9 cellular contexts compared by ENCODE assay signal in the genomic region with DNA sequence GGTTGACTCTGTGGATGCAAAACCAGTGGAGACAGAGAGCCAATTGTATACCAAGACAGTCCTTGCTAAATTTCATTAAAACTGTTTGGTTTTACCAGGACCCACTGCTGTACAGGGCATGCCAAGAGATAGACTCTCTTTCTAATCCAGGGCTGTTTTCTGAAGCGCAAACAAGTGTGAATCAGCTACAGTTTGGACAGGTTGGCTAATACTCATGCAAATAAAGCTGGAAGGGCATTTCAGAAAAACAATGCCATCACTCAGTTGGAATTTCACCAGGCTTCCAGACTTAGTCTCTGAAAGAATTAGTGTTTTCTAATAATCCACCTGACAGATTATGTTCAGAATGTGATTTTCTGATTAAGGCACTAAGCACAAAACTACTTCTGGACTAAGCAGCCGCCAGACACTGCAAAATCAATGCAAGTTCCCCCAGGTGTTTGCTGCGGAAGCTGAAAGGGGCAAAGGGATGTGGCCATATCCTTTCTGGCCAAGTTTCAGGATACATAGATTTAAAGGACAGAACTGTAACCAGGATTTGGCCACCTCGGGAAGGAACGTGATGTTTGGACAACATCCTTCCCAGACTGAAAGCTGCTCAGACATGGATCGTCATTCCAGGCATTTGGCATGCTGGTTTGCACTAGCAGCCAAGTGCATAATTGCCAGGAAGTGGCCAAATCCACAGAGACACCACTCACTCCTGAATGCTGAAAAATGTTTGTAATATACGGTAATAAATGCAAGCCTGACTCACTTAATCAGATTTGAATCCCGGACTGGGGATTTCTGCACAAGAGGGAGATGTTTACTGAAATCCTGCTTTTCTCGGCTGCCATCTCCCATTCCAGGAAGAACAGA. TPM values are rescaled to one million over a fixed set of nuclear protein-coding genes. Genes with fewer than 3 reads are reported as not detected.
DNase-seq lines count a peak whose midpoint lies in the region; ATAC-seq, FAIRE-seq and TF ChIP-seq lines count a peak whose summit lies in the region.
"Had no signal": no experiment of that assay in that cellular context is flagged by ENCODE, and none has a peak within 500 bp of the region (broad histone marks: within the 10 kb centered on the region; RNA-seq: fewer than 3 reads in every experiment).

No MANE protein-coding gene starts in this region.

- WGBS in suprapubic skin: 13% methylated on average over 9 of the region's 9 CpGs

- H3K9ac ChIP-seq in iPS-20b (ENCODE audit: low read depth, low read length): peak overlapping the region; percentile 1; the same call in 1 of the 2 replicates

- DNase-seq in LHCN-M2 (ENCODE audit: low read depth): peak; percentile 52
- peak; percentile 50 for DNase-seq in bronchial epithelial cell (ENCODE audit: low read depth)
- DNase-seq in suprapubic skin (ENCODE audit: low spot score in 2 of 2): peak in 1 of 2 donors; percentile 75
- DNase-seq: NCI-H2171 treated with DMSO at 0.1 percent for 48 hours had no signal

- no peak for TF ChIP-seq CTCF in bronchial epithelial cell (IDR thresholded peaks at IDR 0.05; ENCODE audit: insufficient read depth, low read length, severe bottlenecking)
- TF ChIP-seq CTCF in suprapubic skin (IDR thresholded peaks at IDR 0.05): no peak

- H3K27me3 ChIP-seq in bronchial epithelial cell (ENCODE audit: control insufficient read depth, insufficient read depth, low read length) (no peaks in the 10 kb centered on the region), iPS-20b (ENCODE audit: insufficient read depth, low read length) (peaks cover 15% of the 10 kb centered on the region; the same call in 1 of the 2 replicates), suprapubic skin (no peaks in the 10 kb centered on the region)

- H3K9me3 ChIP-seq in iPS-20b (ENCODE audit: insufficient read depth, low read depth, low read length): no peaks in the 10 kb centered on the region
- no peaks in the 10 kb centered on the region for H3K9me3 ChIP-seq in suprapubic skin

- H3K4me3 ChIP-seq in bronchial epithelial cell (ENCODE audit: low read depth, low read length) (no peak overlapping the region), iPS-20b (ENCODE audit: low read length) (no peak overlapping the region), suprapubic skin (no peak overlapping the region)

- no peak overlapping the region for H3K27ac ChIP-seq in iPS-20b (ENCODE audit: low read length)
- peak overlapping the region; percentile 45 for H3K27ac ChIP-seq in suprapubic skin

- no peak for FAIRE-seq in bronchial epithelial cell (lab: Jason Lieb, UNC)

- TF ChIP-seq POLR2A in suprapubic skin (IDR thresholded peaks at IDR 0.05): no peak

- H3K4me1 ChIP-seq in iPS-20b (ENCODE audit: insufficient read depth, low read length): peaks cover 42% of the 10 kb centered on the region
- peaks cover 13% of the 10 kb centered on the region for H3K4me1 ChIP-seq in suprapubic skin

- ATAC-seq in HG03097 (IDR thresholded peaks at IDR 0.05; ENCODE audit: low FRiP score, unreplicated experiment) (no peak), HG03095 (IDR thresholded peaks at IDR 0.05; ENCODE audit: unreplicated experiment) (no peak), GM19328 (IDR thresholded peaks at IDR 0.05; ENCODE audit: unreplicated experiment) (no peak), GM19023 (IDR thresholded peaks at IDR 0.05; ENCODE audit: unreplicated experiment) (no peak)

- H3K36me3 ChIP-seq in bronchial epithelial cell (ENCODE audit: control insufficient read depth, insufficient read depth, low read length) (no peaks in the 10 kb centered on the region), iPS-20b (ENCODE audit: insufficient read depth, low read depth, low read length) (no peaks in the 10 kb centered on the region), suprapubic skin (no peaks in the 10 kb centered on the region)

- TF ChIP-seq EP300 in suprapubic skin (IDR thresholded peaks at IDR 0.05): no peak

RNA-seq across cellular contexts. Expression of a gene that starts 32.0 kb away (rescaled TPM):
- 123 and 178 TPM in 2 replicates for total RNA-seq in LHCN-M2 (2014; rRNA removed)
- polyA plus RNA-seq in LHCN-M2 (2012): 81.6 TPM
- total RNA-seq in bronchial epithelial cell: 3.7 and 15.4 TPM in 2 replicates
- total RNA-seq in suprapubic skin: 1 to 10 TPM in 3 of 4 donors, not detected in 1; 4.9 to 8.0 (median 7.5) TPM
